ENCODE assay signal across 7 cellular contexts in genomic region chr16:20764448-20764847, GRCh38. TPM values are rescaled to one million over a fixed set of nuclear protein-coding genes. Genes with fewer than 3 reads are reported as not detected.
DNase-seq lines count a peak whose midpoint lies in the region; ATAC-seq, FAIRE-seq and TF ChIP-seq lines count a peak whose summit lies in the region.
"Not testable (repeated sequence)": the region's sequence is repeated elsewhere in the genome, so short reads cannot be mapped to it uniquely, and the experiment has no call there.

No MANE protein-coding gene starts in this region.

- not testable (repeated sequence) for BruUV-seq in Calu3 (replicated peaks; lab: Mats Ljungman, UMichigan); K562 (replicated peaks; lab: Mats Ljungman, UMichigan)

- not testable (repeated sequence) for H3K27me3 Mint-ChIP-seq in Calu3 (ENCODE audit: unreplicated experiment); natural killer cell (ENCODE audit: low read depth in 2 of 2); stimulated activated naive CD8-positive, alpha-beta T cell treated with anti-CD3 and anti-CD28 coated beads, Interleukin-15, amount 100 ng/mL, for 72 hours

- ATAC-seq in K562: peak; percentile 46
- not testable (repeated sequence) for ATAC-seq in natural killer cell; stimulated activated naive CD8-positive, alpha-beta T cell treated with anti-CD3 and anti-CD28 coated beads, Interleukin-15, amount 100 ng/mL, for 72 hours

- not testable (repeated sequence) for H2AFZ ChIP-seq in Loucy (ENCODE audit: low read length)
- H2AFZ ChIP-seq in K562 (ENCODE audit: low read depth, low read length): peak overlapping the region; percentile 95; the same call in 1 of the 2 replicates

- in situ Hi-C loops in K562 (cut with MboI): not testable (repeated sequence)

- H3K4me2 ChIP-seq in Loucy (ENCODE audit: low read depth, low read length, poor library complexity, severe bottlenecking): peak overlapping the region; percentile 71
- peak overlapping the region; percentile 81 for H3K4me2 ChIP-seq in K562 (ENCODE audit: insufficient read depth, low read length)

- TF ChIP-seq POLR2A in Peyer's patch (IDR thresholded peaks at IDR 0.05); K562 (conservative IDR thresholded peaks at IDR 0.05): not testable (repeated sequence)

- not testable (repeated sequence) for DNase-seq in Calu3; Peyer's patch; K562 (ENCODE audit: extremely low read depth in 1 of 4, low spot score in 3 of 4); natural killer cell; stimulated activated naive CD8-positive, alpha-beta T cell treated with anti-CD3 and anti-CD28 coated beads, Interleukin-15, amount 100 ng/mL, for 72 hours
- DNase-seq in left kidney (ENCODE audit: low read depth, low spot score): peak; percentile 24

- not testable (repeated sequence) for TF ChIP-seq CTCF in Calu3 (IDR thresholded peaks at IDR 0.05; ENCODE audit: unreplicated experiment); Loucy (conservative IDR thresholded peaks at IDR 0.05; ENCODE audit: low read length); Peyer's patch (IDR thresholded peaks at IDR 0.05); K562 (IDR thresholded peaks at IDR 0.05 in 2 of 3, conservative IDR thresholded peaks at IDR 0.05 in 1 of 3; ENCODE audit: insufficient read depth in 2 of 3, low read depth in 1 of 3, low read length in 3 of 3); natural killer cell (IDR thresholded peaks at IDR 0.05)

- not testable (repeated sequence) for FAIRE-seq in K562 (lab: Jason Lieb, UNC)

- H3K27me3 ChIP-seq in Loucy (ENCODE audit: insufficient read depth, low read length, poor library complexity, severe bottlenecking); Peyer's patch; K562 (ENCODE audit: control insufficient read depth in 2 of 2, insufficient read depth in 2 of 2, low read length in 2 of 2): not testable (repeated sequence)

- CTCF ChIA-PET in Calu3 (lab: Charles Lee) (interaction anchor here (0.9 to 2.5 kb wide), 2 partner anchors 17 to 23 kb away, joined by 3 to 15 read pairs; partner anchors contain the start of gene THUMPD1), K562 (lab: Yijun Ruan, JAX; ENCODE audit: low intra/inter-chr PET ratio) (interaction anchor here (0.6 kb wide), 1 partner anchor 341 kb away, joined by 3 read pairs; no protein-coding TSS in a partner anchor)

- not testable (repeated sequence) for TF ChIP-seq RAD21 in K562 (CRISPR knock-in tag; conservative IDR thresholded peaks at IDR 0.05 in 1 of 2, IDR thresholded peaks at IDR 0.05 in 1 of 2)

- not testable (repeated sequence) for H3F3A ChIP-seq in Loucy (ENCODE audit: low read depth)

- not testable (repeated sequence) for H3K79me2 ChIP-seq in Loucy (ENCODE audit: insufficient read depth, low read length)
- H3K79me2 ChIP-seq in K562 (ENCODE audit: control insufficient read depth, insufficient read depth, low read length): peaks cover 46% of the 10 kb centered on the region

- not testable (repeated sequence) for H3K9me3 Mint-ChIP-seq in Calu3 (ENCODE audit: low read depth, unreplicated experiment); natural killer cell
- peaks cover 0 to 16% of the 10 kb centered on the region in 2 donors for H3K9me3 Mint-ChIP-seq in stimulated activated naive CD8-positive, alpha-beta T cell treated with anti-CD3 and anti-CD28 coated beads, Interleukin-15, amount 100 ng/mL, for 72 hours

- H3K4me3 Mint-ChIP-seq in Calu3 (ENCODE audit: low read depth, unreplicated experiment) (peak overlapping the region; percentile 66), natural killer cell (peak overlapping the region; percentile 97)
- peak overlapping the region; percentile 80 to 90 for H3K4me3 Mint-ChIP-seq in stimulated activated naive CD8-positive, alpha-beta T cell treated with anti-CD3 and anti-CD28 coated beads, Interleukin-15, amount 100 ng/mL, for 72 hours

- H3K4me1 Mint-ChIP-seq in Calu3 (ENCODE audit: low read depth, unreplicated experiment) (peaks cover 31% of the 10 kb centered on the region), natural killer cell (peaks cover 15 to 24% of the 10 kb centered on the region in 2 donors)
- peaks cover 29% of the 10 kb centered on the region for H3K4me1 Mint-ChIP-seq in stimulated activated naive CD8-positive, alpha-beta T cell treated with anti-CD3 and anti-CD28 coated beads, Interleukin-15, amount 100 ng/mL, for 72 hours

- H3K9me3 ChIP-seq in Loucy (ENCODE audit: insufficient read depth, low read depth, low read length); Peyer's patch: not testable (repeated sequence)
- H3K9me3 ChIP-seq in K562 (replicated peaks; ENCODE audit: control insufficient read depth, insufficient read depth, low read depth, low read length): peaks cover 15% of the 10 kb centered on the region

- H3K9me2 ChIP-seq in Loucy (replicated peaks; ENCODE audit: low read depth, low read length): not testable (repeated sequence)

- WGBS in K562 (ENCODE audit: insufficient coverage, low coverage, missing lambda C conversion rate): 8% methylated on average over 1 of the region's 1 CpG

- H3K4me3 ChIP-seq in Loucy (ENCODE audit: low read length, poor library complexity, severe bottlenecking): peak overlapping the region; percentile 65
- not testable (repeated sequence) for H3K4me3 ChIP-seq in Peyer's patch
- peak overlapping the region; percentile 47 for H3K4me3 ChIP-seq in K562

- peak overlapping the region in 3 of 4 donors; percentile 68 to 85 (median 79) for H3K27ac ChIP-seq in Peyer's patch
- H3K27ac ChIP-seq in K562 (ENCODE audit: extremely low read depth, low read depth, low read length): peak overlapping the region; percentile 73

- not testable (repeated sequence) for H3K36me3 ChIP-seq in Loucy (ENCODE audit: insufficient read depth, low read length); Peyer's patch; K562 (ENCODE audit: control insufficient read depth, insufficient read depth, low read length)

- peak overlapping the region; percentile 82 for H3K27ac Mint-ChIP-seq in Calu3 (ENCODE audit: unreplicated experiment)
- peak overlapping the region; percentile 82 to 92 for H3K27ac Mint-ChIP-seq in natural killer cell
- H3K27ac Mint-ChIP-seq in stimulated activated naive CD8-positive, alpha-beta T cell treated with anti-CD3 and anti-CD28 coated beads, Interleukin-15, amount 100 ng/mL, for 72 hours: not testable (repeated sequence)

- H3K9me1 ChIP-seq in K562 (ENCODE audit: control insufficient read depth, insufficient read depth, low read length): not testable (repeated sequence)

- not testable (repeated sequence) for H3K9ac ChIP-seq in Loucy (ENCODE audit: low read depth, low read length, poor library complexity, severe bottlenecking)
- peak overlapping the region in 1 of 2 experiments; percentile 58; a peak in 2 of 4 replicates for H3K9ac ChIP-seq in K562 (ENCODE audit: insufficient read depth in 1 of 2, low read depth in 2 of 2, low read length in 2 of 2)

- H3K4me1 ChIP-seq in Loucy (ENCODE audit: insufficient read depth, low read length, poor library complexity, severe bottlenecking): not testable (repeated sequence)
- H3K4me1 ChIP-seq in Peyer's patch (peaks cover 0 to 16% (median 2%) of the 10 kb centered on the region in 4 donors), K562 (replicated peaks in 1 of 2; ENCODE audit: control insufficient read depth in 2 of 2, insufficient read depth in 2 of 2, low read length in 2 of 2) (peaks cover 4 to 34% of the 10 kb centered on the region in 2 experiments; a peak in 4 of 5 replicates)

- POLR2A ChIA-PET in K562 (lab: Yijun Ruan, JAX): interaction anchor here (1.1 to 3.5 kb wide), 8 partner anchors 8 to 136 kb away, joined by 3 to 18 read pairs (median 4); partner anchors contain the start of genes DCUN1D3 and LYRM1

- TF ChIP-seq EP300 in K562 (IDR thresholded peaks at IDR 0.05; ENCODE audit: low read length): not testable (repeated sequence)

- intact Hi-C loops in Calu3 (cut with micrococcal nuclease; ENCODE audit: unreplicated experiment); natural killer cell (cut with micrococcal nuclease): not testable (repeated sequence)
- intact Hi-C loops in K562 (cut with micrococcal nuclease): loop anchor here (2.0 kb wide), 1 partner anchor 18 kb away; no protein-coding TSS in a partner anchor

- H4K20me1 ChIP-seq in Loucy (ENCODE audit: insufficient read depth, low read length, poor library complexity, severe bottlenecking); K562 (replicated peaks; ENCODE audit: control insufficient read depth, insufficient read depth, low read length): not testable (repeated sequence)

- peaks cover 12% of the 10 kb centered on the region for H3K36me3 Mint-ChIP-seq in Calu3 (ENCODE audit: insufficient read depth, unreplicated experiment)
- H3K36me3 Mint-ChIP-seq in natural killer cell: not testable (repeated sequence)

RNA-seq across cellular contexts. Expression of gene ACSM3, which starts 0.6 kb away (rescaled TPM):
- total RNA-seq in Calu3 (2022) (49.5 and 65.0 TPM in 2 replicates), Peyer's patch (10 to 100 TPM in 2 of 4 donors, 1 to 10 TPM in 2; 2.1 to 16.4 (median 11.7) TPM), K562 (2014; rRNA removed) (97.2 and 112 TPM in 2 replicates), K562 (2014; rRNA removed; fragmentation: Illumina TruSeq; extraction: Trizol) (182 and 199 TPM in 2 replicates), K562 (2015; rRNA removed; fragmentation: Illumina TruSeq; extraction: Trizol) (392 and 420 TPM in 2 replicates), K562 (2021) (128 and 134 TPM in 2 replicates), natural killer cell (1 to 10 TPM; 3.7 to 4.4 (median 4.4) TPM)
- 33.7 and 78.4 TPM in 2 replicates for total RNA-seq in K562 (2011; cell fraction: chromatin; rRNA removed; ENCODE audit: low replicate concordance)
- 21.3 and 38.4 TPM in 2 replicates for total RNA-seq in K562 (2011; cell fraction: nucleolus; rRNA removed)
- total RNA-seq in K562 (2011; cell fraction: nucleoplasm; rRNA removed): 43.1 and 57.8 TPM in 2 replicates
- polyA plus RNA-seq in K562 (2011; rRNA removed) (146 and 714 TPM in 2 replicates), K562 (2014; fragmentation: Illumina TruSeq; extraction: Trizol) (167 and 204 TPM in 2 replicates), K562 (2014; fragmentation: Nextera tagmentation; extraction: Ambion mirVana) (100 to 1,000 TPM; 198 to 259 TPM), K562 (2014; rRNA removed) (144 and 177 TPM in 2 replicates)
- polyA plus RNA-seq in K562 (2011; cell fraction: cytosol; rRNA removed): 70.4 and 575 TPM in 2 replicates
- 74.5 and 364 TPM in 2 replicates for polyA plus RNA-seq in K562 (2011; cell fraction: nucleus; rRNA removed)
- polyA plus RNA-seq in K562 (2012): 318 and 712 TPM in 2 replicates
- polyA minus RNA-seq in K562 (2011; rRNA and poly(A)+ RNA removed): 85.9 and 521 TPM in 2 replicates
- polyA minus RNA-seq in K562 (2011; cell fraction: cytosol; rRNA and poly(A)+ RNA removed): 40.1 and 172 TPM in 2 replicates
- 35.1 and 255 TPM in 2 replicates for polyA minus RNA-seq in K562 (2011; cell fraction: nucleus; rRNA and poly(A)+ RNA removed)

RNA-seq across cellular contexts. Expression of gene THUMPD1, which starts 22.8 kb away (rescaled TPM):
- total RNA-seq in Calu3 (2022) (45.4 and 46.1 TPM in 2 replicates), Peyer's patch (10 to 100 TPM; 23.1 to 68.8 (median 49.1) TPM), K562 (2014; rRNA removed) (64.0 and 89.4 TPM in 2 replicates), K562 (2014; rRNA removed; fragmentation: Illumina TruSeq; extraction: Trizol) (77.5 and 94.0 TPM in 2 replicates), K562 (2015; rRNA removed; fragmentation: Illumina TruSeq; extraction: Trizol) (92.6 and 101 TPM in 2 replicates), K562 (2021) (53.6 and 56.8 TPM in 2 replicates), natural killer cell (10 to 100 TPM; 86.1 to 92.2 (median 87.1) TPM)
- 40.9 and 98.8 TPM in 2 replicates for total RNA-seq in K562 (2011; cell fraction: chromatin; rRNA removed; ENCODE audit: low replicate concordance)
- total RNA-seq in K562 (2011; cell fraction: nucleolus; rRNA removed): 43.0 and 43.4 TPM in 2 replicates
- 37.9 and 44.9 TPM in 2 replicates for total RNA-seq in K562 (2011; cell fraction: nucleoplasm; rRNA removed)
- polyA plus RNA-seq in K562 (2011; rRNA removed) (42.2 and 42.7 TPM in 2 replicates), K562 (2014; fragmentation: Illumina TruSeq; extraction: Trizol) (54.0 and 57.4 TPM in 2 replicates), K562 (2014; fragmentation: Nextera tagmentation; extraction: Ambion mirVana) (10 to 100 TPM; 37.8 to 41.0 TPM), K562 (2014; rRNA removed) (53.3 and 54.8 TPM in 2 replicates)
- polyA plus RNA-seq in K562 (2011; cell fraction: cytosol; rRNA removed): 55.6 and 89.3 TPM in 2 replicates
- 31.3 and 35.5 TPM in 2 replicates for polyA plus RNA-seq in K562 (2011; cell fraction: nucleus; rRNA removed)
- polyA plus RNA-seq in K562 (2012): 31.6 and 37.8 TPM in 2 replicates
- polyA minus RNA-seq in K562 (2011; rRNA and poly(A)+ RNA removed): 85.1 and 110 TPM in 2 replicates
- polyA minus RNA-seq in K562 (2011; cell fraction: cytosol; rRNA and poly(A)+ RNA removed): 48.6 and 51.1 TPM in 2 replicates
- 82.7 and 131 TPM in 2 replicates for polyA minus RNA-seq in K562 (2011; cell fraction: nucleus; rRNA and poly(A)+ RNA removed)

RNA-seq across cellular contexts. Expression of gene ERI2, which starts 41.8 kb away (rescaled TPM):
- total RNA-seq in Calu3 (2022): 28.7 and 32.6 TPM in 2 replicates
- total RNA-seq in Peyer's patch: 10 to 100 TPM in 3 of 4 donors, 1 to 10 TPM in 1; 9.1 to 28.2 (median 18.4) TPM
- total RNA-seq in K562 (2011; cell fraction: chromatin; rRNA removed; ENCODE audit: low replicate concordance): 34.3 and 68.1 TPM in 2 replicates
- 29.9 and 32.4 TPM in 2 replicates for total RNA-seq in K562 (2011; cell fraction: nucleolus; rRNA removed)
- 36.9 and 47.4 TPM in 2 replicates for total RNA-seq in K562 (2011; cell fraction: nucleoplasm; rRNA removed)
- total RNA-seq in K562 (2014; rRNA removed): 39.7 and 50.9 TPM in 2 replicates
- 57.0 and 67.3 TPM in 2 replicates for total RNA-seq in K562 (2014; rRNA removed; fragmentation: Illumina TruSeq; extraction: Trizol)
- total RNA-seq in K562 (2015; rRNA removed; fragmentation: Illumina TruSeq; extraction: Trizol): 52.4 and 56.8 TPM in 2 replicates
- 52.2 and 54.0 TPM in 2 replicates for total RNA-seq in K562 (2021)
- polyA plus RNA-seq in K562 (2011; rRNA removed): 43.3 and 48.1 TPM in 2 replicates
- polyA plus RNA-seq in K562 (2011; cell fraction: cytosol; rRNA removed): 9.7 and 15.2 TPM in 2 replicates
- polyA plus RNA-seq in K562 (2011; cell fraction: nucleus; rRNA removed): 49.4 and 58.9 TPM in 2 replicates
- polyA plus RNA-seq in K562 (2012): 30.2 and 41.2 TPM in 2 replicates
- polyA plus RNA-seq in K562 (2014; fragmentation: Illumina TruSeq; extraction: Trizol): 45.6 and 48.1 TPM in 2 replicates
- polyA plus RNA-seq in K562 (2014; fragmentation: Nextera tagmentation; extraction: Ambion mirVana): 10 to 100 TPM; 23.3 to 33.1 TPM
- 39.1 and 43.6 TPM in 2 replicates for polyA plus RNA-seq in K562 (2014; rRNA removed)
- 37.9 and 42.8 TPM in 2 replicates for polyA minus RNA-seq in K562 (2011; rRNA and poly(A)+ RNA removed)
- 21.3 and 21.5 TPM in 2 replicates for polyA minus RNA-seq in K562 (2011; cell fraction: cytosol; rRNA and poly(A)+ RNA removed)
- 45.8 and 58.8 TPM in 2 replicates for polyA minus RNA-seq in K562 (2011; cell fraction: nucleus; rRNA and poly(A)+ RNA removed)
- 1 to 10 TPM; 2.4 to 3.5 (median 2.8) TPM for total RNA-seq in natural killer cell

RNA-seq across cellular contexts. Expression of gene REXO5, which starts 41.9 kb away (rescaled TPM):
- total RNA-seq in Calu3 (2022): 10.1 and 10.4 TPM in 2 replicates
- 1 to 10 TPM; 2.3 to 3.6 (median 2.9) TPM for total RNA-seq in Peyer's patch
- total RNA-seq in K562 (2011; cell fraction: chromatin; rRNA removed; ENCODE audit: low replicate concordance): 70.6 and 104 TPM in 2 replicates
- total RNA-seq in K562 (2011; cell fraction: nucleolus; rRNA removed): 39.7 and 39.9 TPM in 2 replicates
- total RNA-seq in K562 (2011; cell fraction: nucleoplasm; rRNA removed): 58.3 and 71.0 TPM in 2 replicates
- total RNA-seq in K562 (2014; rRNA removed): 25.4 and 27.6 TPM in 2 replicates
- 25.3 and 28.7 TPM in 2 replicates for total RNA-seq in K562 (2014; rRNA removed; fragmentation: Illumina TruSeq; extraction: Trizol)
- 30.8 and 32.5 TPM in 2 replicates for total RNA-seq in K562 (2015; rRNA removed; fragmentation: Illumina TruSeq; extraction: Trizol)
- 24.4 and 25.9 TPM in 2 replicates for total RNA-seq in K562 (2021)
- 43.7 and 45.1 TPM in 2 replicates for polyA plus RNA-seq in K562 (2011; rRNA removed)
- 13.4 and 19.6 TPM in 2 replicates for polyA plus RNA-seq in K562 (2011; cell fraction: cytosol; rRNA removed)
- polyA plus RNA-seq in K562 (2011; cell fraction: nucleus; rRNA removed): 56.3 and 65.5 TPM in 2 replicates
- 21.0 and 35.6 TPM in 2 replicates for polyA plus RNA-seq in K562 (2012)
- polyA plus RNA-seq in K562 (2014; fragmentation: Illumina TruSeq; extraction: Trizol): 28.0 and 28.5 TPM in 2 replicates
- polyA plus RNA-seq in K562 (2014; fragmentation: Nextera tagmentation; extraction: Ambion mirVana): 10 to 100 TPM; 10.5 to 13.1 TPM
- 23.8 and 30.3 TPM in 2 replicates for polyA plus RNA-seq in K562 (2014; rRNA removed)
- polyA minus RNA-seq in K562 (2011; rRNA and poly(A)+ RNA removed): 56.2 and 67.1 TPM in 2 replicates
- polyA minus RNA-seq in K562 (2011; cell fraction: cytosol; rRNA and poly(A)+ RNA removed): 22.6 and 24.3 TPM in 2 replicates
- 37.7 and 66.2 TPM in 2 replicates for polyA minus RNA-seq in K562 (2011; cell fraction: nucleus; rRNA and poly(A)+ RNA removed)
- 1 to 10 TPM; 1.5 to 6.0 (median 1.7) TPM for total RNA-seq in natural killer cell
